ENCODE assay signal across 20 cellular contexts in genomic region chr18:62763101-62763521, GRCh38. TPM values are rescaled to one million over a fixed set of nuclear protein-coding genes. Genes with fewer than 3 reads are reported as not detected.
A peak's percentile ranks its signal among the peaks of the same experiment; 100 is the strongest.
DNase-seq lines count a peak whose midpoint lies in the region; ATAC-seq and TF ChIP-seq lines count a peak whose summit lies in the region.
"Had no signal": no experiment of that assay in that cellular context is flagged by ENCODE, and none has a peak within 500 bp of the region (broad histone marks: within the 10 kb centered on the region; RNA-seq: fewer than 3 reads in every experiment).

No MANE protein-coding gene starts in this region.

- H3K9ac ChIP-seq in mammary epithelial cell (ENCODE audit: insufficient read depth, low read length) = no peak overlapping the region
- H3K9ac ChIP-seq: BLaER1 had no signal

- H3K36me3 ChIP-seq in mammary epithelial cell (ENCODE audit: insufficient read depth, low read length) = no peaks in the 10 kb centered on the region
- H3K36me3 ChIP-seq in naive thymus-derived CD4-positive, alpha-beta T cell (ENCODE audit: control insufficient read depth in 2 of 3, insufficient read depth in 3 of 3, low read length in 3 of 3) = no peaks in the 10 kb centered on the region
- H3K36me3 ChIP-seq: heart right ventricle, left ventricle myocardium inferior had no signal

- TF ChIP-seq CTCF in mammary epithelial cell (conservative IDR thresholded peaks at IDR 0.05 in 1 of 2, IDR thresholded peaks at IDR 0.05 in 1 of 2; ENCODE audit: extremely low read depth in 1 of 2, insufficient read depth in 1 of 2, low read depth in 1 of 2, low read length in 2 of 2) = no peak
- no peak for TF ChIP-seq CTCF in nephron progenitor cell (IDR thresholded peaks at IDR 0.05)

- DNase-seq in mammary epithelial cell = peak; percentile 78
- DNase-seq in nephron progenitor cell = no peak
- no peak for DNase-seq in medulla oblongata (ENCODE audit: extremely low spot score)
- no peak for DNase-seq in activated effector memory CD4-positive, alpha-beta T cell treated with Interleukin-2 at 50 U/mL for 16 hours
- no peak for DNase-seq in naive thymus-derived CD4-positive, alpha-beta T cell
- DNase-seq in stimulated activated CD4-positive, alpha-beta T cell treated with anti-CD3 and anti-CD28 coated beads, Interleukin-12 subunit alpha, Interleukin-12 subunit beta, amount 100 ng/mL, for 4 hours = no peak
- DNase-seq: activated CD4-positive, alpha-beta T cell treated with anti-CD3 and anti-CD28 coated beads for 1 hour; activated naive CD8-positive, alpha-beta T cell treated with anti-CD3 and anti-CD28 coated beads, Interleukin-2, amount 10 ng/mL, durations not matched to agents 7 days and 5 days; activated T-cell treated with anti-CD3 and anti-CD28 coated beads for 4 hours; heart right ventricle; IMR-90; left ventricle myocardium inferior; NCI-H1105 treated with DMSO at 0.1 percent for 48 hours; stimulated activated naive CD4-positive, alpha-beta T cell treated with Interleukin-2 at 50 U/mL for 16 hours; T-cell had no signal

- H3K9me3 ChIP-seq in mammary epithelial cell (replicated peaks; ENCODE audit: insufficient read depth, low read length) = no peaks in the 10 kb centered on the region
- no peaks in the 10 kb centered on the region for H3K9me3 ChIP-seq in naive thymus-derived CD4-positive, alpha-beta T cell (ENCODE audit: control insufficient read depth in 2 of 3, low read length in 3 of 3)
- H3K9me3 ChIP-seq: BLaER1, heart right ventricle, left ventricle myocardium inferior had no signal

- H2AFZ ChIP-seq in mammary epithelial cell (ENCODE audit: low read depth, low read length) = peak overlapping the region; percentile 22

- no TSS peak for BruUV-seq in mammary epithelial cell (replicated peaks; lab: Mats Ljungman, UMichigan)

- peak overlapping the region; percentile 1 for H3K4me3 Mint-ChIP-seq in nephron progenitor cell
- H3K4me3 Mint-ChIP-seq in naive thymus-derived CD4-positive, alpha-beta T cell = no peak overlapping the region
- H3K4me3 Mint-ChIP-seq: activated naive CD8-positive, alpha-beta T cell treated with anti-CD3 and anti-CD28 coated beads, Interleukin-2, amount 10 ng/mL, durations not matched to agents 7 days and 5 days; central memory CD8-positive, alpha-beta T cell; T-cell had no signal

- no peaks in the 10 kb centered on the region for H4K20me1 ChIP-seq in mammary epithelial cell (ENCODE audit: insufficient read depth, low read length)

- no peaks in the 10 kb centered on the region for H3K9me3 Mint-ChIP-seq in nephron progenitor cell
- no peaks in the 10 kb centered on the region for H3K9me3 Mint-ChIP-seq in naive thymus-derived CD4-positive, alpha-beta T cell
- H3K9me3 Mint-ChIP-seq: activated naive CD8-positive, alpha-beta T cell treated with anti-CD3 and anti-CD28 coated beads, Interleukin-2, amount 10 ng/mL, durations not matched to agents 7 days and 5 days; central memory CD8-positive, alpha-beta T cell; T-cell had no signal

- peak overlapping the region in 1 of 3 experiments; percentile 0 for H3K4me3 ChIP-seq in mammary epithelial cell (replicated peaks in 1 of 3; ENCODE audit: insufficient read depth in 1 of 3, low read depth in 2 of 3, low read length in 3 of 3)
- H3K4me3 ChIP-seq in naive thymus-derived CD4-positive, alpha-beta T cell (ENCODE audit: low read length) = no peak overlapping the region
- H3K4me3 ChIP-seq: BLaER1, heart right ventricle, left ventricle myocardium inferior had no signal

- 39% methylated on average over 7 of the region's 7 CpGs for WGBS in mammary epithelial cell (ENCODE audit: low coverage, missing lambda C conversion rate)

- H3K4me1 ChIP-seq in mammary epithelial cell (ENCODE audit: insufficient read depth, low read length) = peaks cover 53% of the 10 kb centered on the region
- no peaks in the 10 kb centered on the region for H3K4me1 ChIP-seq in naive thymus-derived CD4-positive, alpha-beta T cell (ENCODE audit: control insufficient read depth in 2 of 2, insufficient read depth in 2 of 2, low read length in 2 of 2)

- dilution Hi-C loops in mammary epithelial cell (cut with HindIII; ENCODE audit: low sequenced_read_pairs) = no loop called here

- CTCF ChIA-PET in mammary epithelial cell (lab: Charles Lee; ENCODE audit: low non-redundant PET) = no interaction called here
- CTCF ChIA-PET in naive thymus-derived CD4-positive, alpha-beta T cell (lab: Charles Lee) = no interaction called here

- peaks cover 54% of the 10 kb centered on the region for H3K4me1 Mint-ChIP-seq in nephron progenitor cell
- peaks cover 0 to 7% (median 4%) of the 10 kb centered on the region in 7 donors for H3K4me1 Mint-ChIP-seq in naive thymus-derived CD4-positive, alpha-beta T cell

- H3K36me3 Mint-ChIP-seq in nephron progenitor cell (ENCODE audit: low read depth) = peaks cover 20% of the 10 kb centered on the region
- H3K36me3 Mint-ChIP-seq in naive thymus-derived CD4-positive, alpha-beta T cell = peaks cover 0 to 12% (median 0%) of the 10 kb centered on the region in 5 donors

- peak overlapping the region; percentile 81 for H3K27ac Mint-ChIP-seq in nephron progenitor cell
- no peak overlapping the region for H3K27ac Mint-ChIP-seq in naive thymus-derived CD4-positive, alpha-beta T cell
- H3K27ac Mint-ChIP-seq: activated naive CD8-positive, alpha-beta T cell treated with anti-CD3 and anti-CD28 coated beads, Interleukin-2, amount 10 ng/mL, durations not matched to agents 7 days and 5 days; T-cell had no signal

- peak overlapping the region; percentile 1 for H3K27ac ChIP-seq in mammary epithelial cell (ENCODE audit: insufficient read depth, low read depth, low read length)
- H3K27ac ChIP-seq in naive thymus-derived CD4-positive, alpha-beta T cell (ENCODE audit: low read depth, low read length) = no peak overlapping the region
- H3K27ac ChIP-seq: BLaER1, heart right ventricle, left ventricle myocardium inferior had no signal

- H3K4me2 ChIP-seq in mammary epithelial cell (ENCODE audit: insufficient read depth, low read depth, low read length) = peak overlapping the region; percentile 64
- H3K4me2 ChIP-seq: BLaER1 had no signal

- POLR2A ChIA-PET in naive thymus-derived CD4-positive, alpha-beta T cell (lab: Charles Lee) = no interaction called here

- in situ Hi-C loops in mammary epithelial cell (cut with MboI; ENCODE audit: low sequenced_read_pairs in 2 of 2) = no loop called here

- intact Hi-C loops in mammary epithelial cell (cut with micrococcal nuclease) = no loop called here
- intact Hi-C loops in naive thymus-derived CD4-positive, alpha-beta T cell (cut with micrococcal nuclease) = no loop called here

- peaks cover 63% of the 10 kb centered on the region for H3K79me2 ChIP-seq in mammary epithelial cell (ENCODE audit: insufficient read depth, low read length)

- ATAC-seq in GM18519 (IDR thresholded peaks at IDR 0.05; ENCODE audit: low FRiP score, unreplicated experiment) (peak; percentile 87), HG03095 (IDR thresholded peaks at IDR 0.05; ENCODE audit: unreplicated experiment) (peak; percentile 76)
- ATAC-seq in naive thymus-derived CD4-positive, alpha-beta T cell = no peak
- ATAC-seq: heart right ventricle, Panc1, T-cell had no signal

- H3K27me3 Mint-ChIP-seq in nephron progenitor cell (ENCODE audit: low read depth, poor library complexity) = no peaks in the 10 kb centered on the region
- H3K27me3 Mint-ChIP-seq in naive thymus-derived CD4-positive, alpha-beta T cell = no peaks in the 10 kb centered on the region
- H3K27me3 Mint-ChIP-seq: activated naive CD8-positive, alpha-beta T cell treated with anti-CD3 and anti-CD28 coated beads, Interleukin-2, amount 10 ng/mL, durations not matched to agents 7 days and 5 days; central memory CD8-positive, alpha-beta T cell; T-cell had no signal

- H3K27me3 ChIP-seq in mammary epithelial cell (ENCODE audit: insufficient read depth, low read length) = no peaks in the 10 kb centered on the region
- H3K27me3 ChIP-seq in naive thymus-derived CD4-positive, alpha-beta T cell (ENCODE audit: control insufficient read depth in 2 of 2, insufficient read depth in 2 of 2, low read length in 2 of 2) = no peaks in the 10 kb centered on the region
- H3K27me3 ChIP-seq: BLaER1, heart right ventricle had no signal

RNA-seq across cellular contexts. Expression of gene PHLPP1, which starts 47.8 kb away (rescaled TPM):
- 10 to 100 TPM in 1 of 2 donors, 1 to 10 TPM in 1; 9.3 to 14.8 TPM for total RNA-seq in mammary epithelial cell
- 8.4 TPM for polyA plus RNA-seq in mammary epithelial cell
- 36.2 TPM for polyA minus RNA-seq in mammary epithelial cell
- 1 to 10 TPM; 5.5 to 9.7 (median 8.1) TPM for total RNA-seq in naive thymus-derived CD4-positive, alpha-beta T cell
- polyA plus RNA-seq in naive thymus-derived CD4-positive, alpha-beta T cell = under 1 TPM; 0.07 to 0.28 TPM
